In genomic region chr10:61487506-61487905, GRCh38 we compare ENCODE assay signal across 17 cellular contexts. TPM values are rescaled to one million over a fixed set of nuclear protein-coding genes. Genes with fewer than 3 reads are reported as not detected.
DNase-seq lines count a peak whose midpoint lies in the region; ATAC-seq and TF ChIP-seq lines count a peak whose summit lies in the region.
"Had no signal": no experiment of that assay in that cellular context is flagged by ENCODE, and none has a peak within 500 bp of the region (broad histone marks: within the 10 kb centered on the region; RNA-seq: fewer than 3 reads in every experiment).

No MANE protein-coding gene starts in this region.

- CTCF ChIA-PET in IMR-90 (lab: Yijun Ruan, JAX) = interaction anchor here (0.6 kb wide), 1 partner anchor 113 kb away, joined by 3 read pairs; no protein-coding TSS in a partner anchor

- no peaks in the 10 kb centered on the region for H3K9me3 ChIP-seq in IMR-90 (ENCODE audit: control insufficient read depth, insufficient read depth, low read length)
- H3K9me3 ChIP-seq in osteoblast (ENCODE audit: low read depth, low read length) = no peaks in the 10 kb centered on the region
- H3K9me3 ChIP-seq: BLaER1 had no signal

- H3K4me1 ChIP-seq in IMR-90 (ENCODE audit: control insufficient read depth, insufficient read depth, low read length) (no peaks in the 10 kb centered on the region), osteoblast (ENCODE audit: insufficient read depth, low read length) (peaks cover 9% of the 10 kb centered on the region)
- H3K4me1 ChIP-seq: BLaER1 had no signal

- no peaks in the 10 kb centered on the region for H3K27me3 ChIP-seq in IMR-90 (ENCODE audit: control insufficient read depth, insufficient read depth, low read length)
- H3K27me3 ChIP-seq in osteoblast (ENCODE audit: insufficient read depth, low read length) = no peaks in the 10 kb centered on the region
- H3K27me3 ChIP-seq: BLaER1 had no signal

- 60% methylated on average over 3 of the region's 5 CpGs; no CpG with 5 or more reads in 1 of the 2 experiments for WGBS in IMR-90 (ENCODE audit: extremely low coverage in 2 of 2, insufficient read length in 1 of 2), 2 experiments

- peak overlapping the region; percentile 56 for H2BK120ac ChIP-seq in IMR-90 (ENCODE audit: low read depth, low read length)

- H4K8ac ChIP-seq in IMR-90 (ENCODE audit: low read depth in 2 of 2, low read length in 2 of 2) = no peak overlapping the region

- no peak overlapping the region for H2AK9ac ChIP-seq in IMR-90 (replicated peaks; ENCODE audit: low read depth, low read length, poor library complexity)

- DNase-seq in EH (ENCODE audit: low read depth) = peak; percentile 82
- peak; percentile 58 for DNase-seq in IMR-90
- DNase-seq in dermis blood vessel endothelial cell = peak; percentile 60
- DNase-seq in osteoblast (ENCODE audit: insufficient read length, low spot score, missing footprints) = no peak
- no peak for DNase-seq in SKM-1 treated with dmso at 0.1 percent for 144 hours (lab: John Stamatoyannopoulos, UW; ENCODE audit: unreplicated experiment)
- DNase-seq in NCI-H2196 treated with DMSO at 0.1 percent for 48 hours (lab: John Stamatoyannopoulos, UW; ENCODE audit: unreplicated experiment) = no peak
- DNase-seq in NCI-H1694 (lab: John Stamatoyannopoulos, UW) = no peak
- DNase-seq: activated CD4-positive, alpha-beta T cell treated with anti-CD3 and anti-CD28 coated beads for 1 hour; activated naive CD8-positive, alpha-beta T cell treated with anti-CD3 and anti-CD28 coated beads, Interleukin-2, amount 10 ng/mL, durations not matched to agents 7 days and 5 days; hippocampal formation; naive thymus-derived CD4-positive, alpha-beta T cell; NCI-H2081; stimulated activated CD4-positive, alpha-beta T cell treated with anti-CD3 and anti-CD28 coated beads, Interleukin-2, amount 100 ng/mL, for 48 hours had no signal

- no peaks in the 10 kb centered on the region for H3K79me1 ChIP-seq in IMR-90 (ENCODE audit: low read depth in 1 of 2, low read length in 2 of 2)

- H3K9ac ChIP-seq in IMR-90 (ENCODE audit: low read depth, low read length) = no peak overlapping the region
- H3K9ac ChIP-seq: BLaER1 had no signal

- TF ChIP-seq CTCF in IMR-90 (conservative IDR thresholded peaks at IDR 0.05; ENCODE audit: low read depth, low read length) (no peak), osteoblast (IDR thresholded peaks at IDR 0.05; ENCODE audit: extremely low read depth, low read depth, low read length) (no peak)

- dilution Hi-C loops in IMR-90 (cut with HindIII; ENCODE audit: low sequenced_read_pairs, unreplicated experiment) = no loop called here

- peak overlapping the region; percentile 65; the same call in 1 of the 2 replicates for H2BK20ac ChIP-seq in IMR-90 (ENCODE audit: low read depth, low read length)

- intact Hi-C loops in IMR-90 (cut with micrococcal nuclease) = loop anchor here (10.0 kb wide), 1 partner anchor 673 kb away; no protein-coding TSS in a partner anchor

- no peak overlapping the region for H2AFZ ChIP-seq in IMR-90 (replicated peaks; ENCODE audit: low read length, poor library complexity)
- peak overlapping the region; percentile 51 for H2AFZ ChIP-seq in osteoblast (ENCODE audit: low read length)

- POLR2A ChIA-PET in IMR-90 (lab: Charles Lee; ENCODE audit: unreplicated experiment) = no interaction called here

- no peak overlapping the region for H3K56ac ChIP-seq in IMR-90 (ENCODE audit: extremely low read depth, insufficient read depth, low read length)

- H3K4me3 ChIP-seq in IMR-90 (ENCODE audit: insufficient read depth, low read depth, low read length) (no peak overlapping the region), osteoblast (ENCODE audit: insufficient read depth, low read length) (no peak overlapping the region)
- H3K4me3 ChIP-seq: BLaER1 had no signal

- H3K18ac ChIP-seq in IMR-90 (ENCODE audit: low read depth, low read length) = peak overlapping the region; percentile 57; the same call in 1 of the 2 replicates

- TF ChIP-seq POLR2A in IMR-90 (IDR thresholded peaks at IDR 0.05; ENCODE audit: low read depth, low read length) = no peak

- H3K79me2 ChIP-seq in osteoblast (ENCODE audit: insufficient read depth, low read length) = no peaks in the 10 kb centered on the region

- H3K36me3 ChIP-seq in IMR-90 (ENCODE audit: control insufficient read depth, insufficient read depth, low read length) (no peaks in the 10 kb centered on the region), osteoblast (ENCODE audit: insufficient read depth, low read length) (no peaks in the 10 kb centered on the region)
- H3K36me3 ChIP-seq: BLaER1 had no signal

- H3K9me1 ChIP-seq in IMR-90 (ENCODE audit: insufficient read depth, low read length) = no peaks in the 10 kb centered on the region

- H3K27ac ChIP-seq in IMR-90 (ENCODE audit: insufficient read depth, low read length) (no peak overlapping the region), osteoblast (ENCODE audit: low read depth, low read length) (peak overlapping the region; percentile 33)
- H3K27ac ChIP-seq: BLaER1 had no signal

- H4K20me1 ChIP-seq in IMR-90 (ENCODE audit: insufficient read depth, low read length) (no peaks in the 10 kb centered on the region), osteoblast (ENCODE audit: insufficient read depth, low read length) (no peaks in the 10 kb centered on the region)
- H4K20me1 ChIP-seq: BLaER1 had no signal

- ATAC-seq in IMR-90 (ENCODE audit: low read depth) = peak; percentile 48; the same call in 1 of the 2 replicates
- ATAC-seq: activated T-helper 17 cell treated with anti-CD3 and anti-CD28 coated beads, Interleukin-2, amount 50 U/mL, for 72 hours had no signal

- in situ Hi-C loops in IMR-90 (cut with MboI; ENCODE audit: low sequenced_read_pairs) = no loop called here

- H2BK15ac ChIP-seq in IMR-90 (ENCODE audit: low read depth, low read length) = peak overlapping the region; percentile 47; the same call in 2 of the 3 replicates

- H3K4me2 ChIP-seq in IMR-90 (ENCODE audit: low read depth, low read length) (no peak overlapping the region), osteoblast (ENCODE audit: insufficient read depth, low read length) (peak overlapping the region; percentile 24)
- H3K4me2 ChIP-seq: BLaER1 had no signal

- H3K23ac ChIP-seq in IMR-90 (ENCODE audit: low read depth, low read length) = no peak overlapping the region

- no peak for TF ChIP-seq RAD21 in IMR-90 (IDR thresholded peaks at IDR 0.05; ENCODE audit: low read length)

- H3K4ac ChIP-seq in IMR-90 (ENCODE audit: low read depth, low read length) = no peak overlapping the region

- H3K14ac ChIP-seq in IMR-90 (replicated peaks; ENCODE audit: low read depth, low read length) = 0 out of 2 replicates have a peak overlapping the region, but pooled peaks have one; percentile 44

- no TSS peak for BruUV-seq in IMR-90 (replicated peaks; lab: Mats Ljungman, UMichigan)

- H2BK5ac ChIP-seq in IMR-90 (ENCODE audit: low read depth, low read length, poor library complexity, severe bottlenecking) = no peak overlapping the region

- H4K5ac ChIP-seq in IMR-90 (ENCODE audit: low read depth, low read length) = peak overlapping the region; percentile 63; the same call in 1 of the 2 replicates

- H2AK5ac ChIP-seq in IMR-90 (ENCODE audit: low read depth, low read length) = no peak overlapping the region

- no peak overlapping the region for H4K91ac ChIP-seq in IMR-90 (ENCODE audit: insufficient read depth, low read depth, low read length)

TF ChIP-seq in IMR-90, 13 proteins besides CTCF, POLR2A, EP300 and RAD21:
- no peak for TF ChIP-seq CEBPB (IDR thresholded peaks at IDR 0.05; ENCODE audit: low read depth, low read length)
- no peak for TF ChIP-seq ELK1 (IDR thresholded peaks at IDR 0.05; ENCODE audit: borderline replicate concordance, low read depth, low read length)

RNA-seq across cellular contexts. Expression of gene TMEM26, which starts 34.3 kb away (rescaled TPM):
- total RNA-seq in IMR-90 (2012; rRNA removed) (0.36 and 0.56 TPM in 2 replicates), dermis blood vessel endothelial cell (not detected in 2 replicates), osteoblast (6.5 and 10.3 TPM in 2 replicates)
- polyA plus RNA-seq in IMR-90 (2012; rRNA removed) = 0.16 and 0.22 TPM in 2 replicates
- 0.08 and 0.84 TPM in 2 replicates for polyA plus RNA-seq in IMR-90 (2012; cell fraction: cytosol; rRNA removed)
- 0.14 and 0.57 TPM in 2 replicates for polyA plus RNA-seq in IMR-90 (2012; cell fraction: nucleus; rRNA removed; ENCODE audit: low replicate concordance)
- total RNA-seq: activated naive CD8-positive, alpha-beta T cell treated with anti-CD3 and anti-CD28 coated beads, Interleukin-2, amount 10 ng/mL, durations not matched to agents 7 days and 5 days; activated T-helper 17 cell treated with anti-CD3 and anti-CD28 coated beads, Interleukin-2, amount 50 U/mL, for 72 hours; SK-MEL-5 had no signal
- polyA plus RNA-seq: keratinocyte; naive thymus-derived CD4-positive, alpha-beta T cell had no signal

Comparison
In these comparisons a context has a peak if more than half of its experiments do, and no peak if none do; other contexts are left out.
1. DNase-seq: peak in EH (single experiment), IMR-90 (single experiment) and dermis blood vessel endothelial cell (single experiment); none in osteoblast (single experiment), SKM-1 treated with dmso at 0.1 percent for 144 hours (single experiment), NCI-H2196 treated with DMSO at 0.1 percent for 48 hours (single experiment) and NCI-H1694 (single experiment).